In the genomic region with DNA sequence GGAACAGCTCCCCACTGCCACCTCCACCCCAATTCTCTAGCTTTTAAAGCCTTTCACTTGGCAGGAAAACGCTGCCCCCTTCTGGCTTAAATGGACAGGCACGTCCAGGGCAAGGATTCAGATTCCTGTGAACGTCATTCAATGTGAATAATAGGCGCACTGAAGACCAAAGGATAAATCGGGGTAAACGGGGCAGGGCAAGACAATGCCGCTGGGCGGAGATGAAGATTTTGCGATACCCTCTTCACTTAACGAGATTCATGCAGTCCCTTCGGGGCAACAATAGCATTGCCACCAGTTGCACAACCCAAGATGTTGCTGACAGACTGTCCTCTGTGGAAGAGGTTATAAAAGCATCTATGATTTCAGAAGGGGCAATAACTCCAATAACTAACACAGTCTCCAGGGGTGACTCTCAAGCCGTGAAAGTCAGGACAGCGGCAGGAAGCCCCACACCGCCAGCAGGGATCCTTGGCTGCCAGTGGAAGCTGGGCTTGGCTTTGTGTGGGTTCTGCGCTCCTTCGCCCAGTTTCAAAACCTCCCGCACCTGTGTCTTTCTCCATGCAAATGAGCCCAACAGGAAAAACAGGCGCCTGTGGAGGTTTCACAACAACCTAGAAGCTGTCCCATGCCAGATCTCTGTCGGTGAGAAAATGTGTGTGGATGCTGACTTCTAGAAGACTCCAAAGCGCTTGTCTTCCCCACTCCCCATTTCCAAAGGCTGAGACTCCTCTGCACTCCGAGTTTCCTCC, we compare ENCODE assay signal across 8 cellular contexts.
DNase-seq lines count a peak whose midpoint lies in the region; ATAC-seq and TF ChIP-seq lines count a peak whose summit lies in the region.

No MANE protein-coding gene starts in this region.

- H3K4me1 ChIP-seq in Loucy (ENCODE audit: insufficient read depth, low read length, poor library complexity, severe bottlenecking) = no peaks in the 10 kb centered on the region
- no peaks in the 10 kb centered on the region for H3K4me1 ChIP-seq in adrenal gland (replicated peaks in 1 of 2)
- H3K4me1 ChIP-seq in uterus = peaks cover 0 to 4% of the 10 kb centered on the region in 2 donors

- TF ChIP-seq POLR2A in adrenal gland (IDR thresholded peaks at IDR 0.05) (no peak), uterus (IDR thresholded peaks at IDR 0.05) (no peak)

- no peak overlapping the region for H2AFZ ChIP-seq in Loucy (ENCODE audit: low read length)

- intact Hi-C loops in adrenal gland (cut with DNase I) = loop anchor here in 1 of 2 donors (10.0 kb wide), 1 partner anchor 420 kb away; no protein-coding TSS in a partner anchor
- intact Hi-C loops in uterus (cut with DNase I; ENCODE audit: low total_unique reads) = no loop called here

- H4K20me1 ChIP-seq in Loucy (ENCODE audit: insufficient read depth, low read length, poor library complexity, severe bottlenecking) = no peaks in the 10 kb centered on the region

- ATAC-seq in GM21737 (IDR thresholded peaks at IDR 0.05; ENCODE audit: unreplicated experiment) = no peak
- no peak for ATAC-seq in GM18511 (IDR thresholded peaks at IDR 0.05; ENCODE audit: unreplicated experiment)

- H3K9me3 ChIP-seq in Loucy (ENCODE audit: insufficient read depth, low read depth, low read length) (no peaks in the 10 kb centered on the region), adrenal gland (replicated peaks in 1 of 3) (no peaks in the 10 kb centered on the region), uterus (no peaks in the 10 kb centered on the region)

- WGBS in adrenal gland, 4 donors = 7 to 15% (median 11%) methylated on average over 20 to 21 of the region's 21 CpGs

- H3K27me3 ChIP-seq in Loucy (ENCODE audit: insufficient read depth, low read length, poor library complexity, severe bottlenecking) (no peaks in the 10 kb centered on the region), adrenal gland (peaks cover 26% of the 10 kb centered on the region), uterus (no peaks in the 10 kb centered on the region)

- TF ChIP-seq CTCF in Loucy (conservative IDR thresholded peaks at IDR 0.05; ENCODE audit: low read length) (peak; percentile 67), adrenal gland (IDR thresholded peaks at IDR 0.05) (peak; percentile 25 to 46 (median 30)), uterus (IDR thresholded peaks at IDR 0.05) (peak; percentile 30 to 59 (median 54))

- DNase-seq in SKM-1 treated with dmso at 0.1 percent for 144 hours (lab: John Stamatoyannopoulos, UW; ENCODE audit: unreplicated experiment) = peak; percentile 47
- no peak for DNase-seq in SKM-1 (lab: John Stamatoyannopoulos, UW; ENCODE audit: unreplicated experiment)
- peak in 4 of 7 donors; percentile 26 to 55 (median 42) for DNase-seq in adrenal gland
- peak; percentile 32 for DNase-seq in inferior parietal cortex (ENCODE audit: extremely low spot score)
- peak in 1 of 2 donors; percentile 47 for DNase-seq in uterus

- no peak overlapping the region for H3K27ac ChIP-seq in adrenal gland
- H3K27ac ChIP-seq in uterus = no peak overlapping the region

- H3K4me2 ChIP-seq in Loucy (ENCODE audit: low read depth, low read length, poor library complexity, severe bottlenecking) = no peak overlapping the region

- H3K9me2 ChIP-seq in Loucy (replicated peaks; ENCODE audit: low read depth, low read length) = no peaks in the 10 kb centered on the region

- H3K79me2 ChIP-seq in Loucy (ENCODE audit: insufficient read depth, low read length) = no peaks in the 10 kb centered on the region

- H3K36me3 ChIP-seq in Loucy (ENCODE audit: insufficient read depth, low read length) (no peaks in the 10 kb centered on the region), adrenal gland (replicated peaks in 1 of 2) (no peaks in the 10 kb centered on the region), uterus (no peaks in the 10 kb centered on the region)

- H3K4me3 ChIP-seq in Loucy (ENCODE audit: low read length, poor library complexity, severe bottlenecking) (no peak overlapping the region), adrenal gland (no peak overlapping the region), uterus (no peak overlapping the region)

- no peaks in the 10 kb centered on the region for H3F3A ChIP-seq in Loucy (ENCODE audit: low read depth)

- no peak overlapping the region for H3K9ac ChIP-seq in Loucy (ENCODE audit: low read depth, low read length, poor library complexity, severe bottlenecking)
